22 cellular contexts compared by ENCODE assay signal in the genomic region with DNA sequence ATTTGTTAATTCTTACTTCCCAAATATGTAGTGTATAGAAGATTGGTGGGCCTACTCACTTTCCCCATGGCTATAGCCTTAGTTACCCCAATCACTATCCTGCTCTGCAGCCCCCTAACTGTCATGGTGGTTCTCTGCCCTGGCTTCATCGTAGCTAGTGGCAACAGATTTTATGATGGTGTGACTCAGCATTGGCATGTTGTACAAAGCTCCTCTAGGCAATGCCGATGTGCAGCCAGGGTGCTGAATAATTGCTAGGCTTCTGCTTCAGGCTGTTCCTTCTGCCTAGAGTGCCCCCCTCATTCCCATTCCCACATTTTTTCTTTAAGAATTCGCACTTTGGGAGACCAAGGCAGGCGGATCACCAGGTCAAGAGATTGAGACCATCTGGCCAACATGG.
"Had no signal": no experiment of that assay in that cellular context is flagged by ENCODE, and none has a peak within 500 bp of the region (broad histone marks: within the 10 kb centered on the region; RNA-seq: fewer than 3 reads in every experiment).

No MANE protein-coding gene starts in this region.

- DNase-seq: activated CD4-positive, alpha-beta T cell treated with anti-CD3 and anti-CD28 coated beads for 1 hour; activated CD4-positive, alpha-beta T cell treated with anti-CD3 and anti-CD28 coated beads, Interleukin-2, amount 50 U/mL, for 4 hours; activated naive CD4-positive, alpha-beta T cell treated with anti-CD3 and anti-CD28 coated beads for 36 hours; activated naive CD8-positive, alpha-beta T cell treated with anti-CD3 and anti-CD28 coated beads, Interleukin-2, amount 50 U/mL, for 24 hours; activated T-cell treated with anti-CD3 and anti-CD28 coated beads for 4 hours; aorta; effector memory CD8-positive, alpha-beta T cell; hippocampal formation; kidney; left ventricle myocardium inferior; natural killer cell; nucleus accumbens; stimulated activated CD4-positive, alpha-beta T cell treated with anti-CD3 and anti-CD28 coated beads, Interleukin-15, amount 100 ng/mL, for 24 hours; stimulated activated CD4-positive, alpha-beta T cell treated with anti-CD3 and anti-CD28 coated beads, Interleukin-4, amount 100 ng/mL, for 1 hour; stimulated activated naive CD4-positive, alpha-beta T cell; T1000 had no signal

- H3K4me3 ChIP-seq: left ventricle myocardium inferior, right atrium auricular region, skin epidermis, tibial nerve, vagina had no signal

- H3K9me3 ChIP-seq: left ventricle myocardium inferior, right atrium auricular region, tibial nerve, vagina had no signal

- H3K27me3 ChIP-seq: right atrium auricular region, tibial nerve, vagina had no signal

- H3K4me1 ChIP-seq: left ventricle myocardium inferior, right atrium auricular region, tibial nerve, vagina had no signal

- ATAC-seq: activated naive CD8-positive, alpha-beta T cell treated with anti-CD3 and anti-CD28 coated beads, Interleukin-2, amount 50 U/mL, for 24 hours; activated T-helper 17 cell treated with anti-CD3 and anti-CD28 coated beads, Interleukin-2, amount 50 U/mL, for 72 hours; effector memory CD8-positive, alpha-beta T cell; natural killer cell had no signal

- H3K27ac ChIP-seq: left ventricle myocardium inferior, right atrium auricular region, skin epidermis, tibial nerve, vagina, VCaP had no signal

- H3K36me3 ChIP-seq: left ventricle myocardium inferior, right atrium auricular region, tibial nerve, vagina had no signal
